In the genomic region with DNA sequence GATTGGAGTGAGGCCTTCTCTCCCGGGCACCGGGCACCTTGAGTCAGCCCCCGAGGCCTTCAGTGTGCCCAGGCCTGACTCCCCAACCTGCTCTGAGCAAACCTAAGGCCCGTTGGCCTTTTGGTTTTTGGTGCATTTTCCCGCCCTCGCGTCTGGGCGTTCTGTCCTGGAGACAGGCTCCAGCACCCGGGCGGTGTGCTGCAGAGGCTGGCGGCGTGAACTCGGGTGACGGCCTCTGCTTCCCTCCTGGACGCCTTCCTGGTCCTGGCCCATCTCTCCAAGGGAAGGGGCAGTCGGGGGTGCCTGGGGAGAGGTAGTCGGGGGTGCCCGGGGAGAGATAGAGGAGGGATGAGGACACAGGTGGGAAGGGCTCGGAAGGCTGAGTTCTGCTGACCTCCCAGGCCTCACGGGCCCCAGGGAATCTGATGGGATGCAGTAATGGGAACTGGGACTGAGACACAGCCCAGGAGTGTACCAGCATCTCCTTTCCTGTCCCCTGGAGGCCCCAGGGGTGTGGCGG, we compare ENCODE assay signal across 21 cellular contexts.
"Had no signal": no experiment of that assay in that cellular context is flagged by ENCODE, and none has a peak within 500 bp of the region (broad histone marks: within the 10 kb centered on the region; RNA-seq: fewer than 3 reads in every experiment).

No MANE protein-coding gene starts in this region.

- H3K36me3 Mint-ChIP-seq: activated CD4-positive, alpha-beta memory T cell treated with anti-CD3 and anti-CD28 coated beads for 36 hours; activated naive CD8-positive, alpha-beta T cell treated with anti-CD3 and anti-CD28 coated beads for 36 hours; IgD-negative memory B cell had no signal

- H3K27ac ChIP-seq: brain microvascular endothelial cell, cardiac muscle cell, SJCRH30, VCaP had no signal

- H3K4me1 ChIP-seq: SJCRH30 had no signal

- H3K27ac Mint-ChIP-seq: activated CD4-positive, alpha-beta memory T cell treated with anti-CD3 and anti-CD28 coated beads for 36 hours; activated CD4-positive, alpha-beta T cell treated with anti-CD3 and anti-CD28 coated beads, Interleukin-2, amount 10 ng/mL, durations not matched to agents 7 days and 5 days; activated naive CD8-positive, alpha-beta T cell treated with anti-CD3 and anti-CD28 coated beads for 36 hours; IgD-negative memory B cell had no signal

- FAIRE-seq: RCC 7860 had no signal

- H3K9ac ChIP-seq: SK-N-SH had no signal

- H3K9me3 Mint-ChIP-seq: activated CD4-positive, alpha-beta memory T cell treated with anti-CD3 and anti-CD28 coated beads for 36 hours; activated CD4-positive, alpha-beta T cell treated with anti-CD3 and anti-CD28 coated beads, Interleukin-2, amount 10 ng/mL, durations not matched to agents 7 days and 5 days; activated naive CD8-positive, alpha-beta T cell treated with anti-CD3 and anti-CD28 coated beads for 36 hours; activated T-cell treated with anti-CD3 and anti-CD28 coated beads, Interleukin-2, amount 50 U/mL, for 4 hours; IgD-negative memory B cell had no signal

- H3K4me3 Mint-ChIP-seq: activated CD4-positive, alpha-beta memory T cell treated with anti-CD3 and anti-CD28 coated beads for 36 hours; activated CD4-positive, alpha-beta T cell treated with anti-CD3 and anti-CD28 coated beads, Interleukin-2, amount 10 ng/mL, durations not matched to agents 7 days and 5 days; activated naive CD8-positive, alpha-beta T cell treated with anti-CD3 and anti-CD28 coated beads for 36 hours; activated T-cell treated with anti-CD3 and anti-CD28 coated beads, Interleukin-2, amount 50 U/mL, for 4 hours; IgD-negative memory B cell had no signal

- H3K4me3 ChIP-seq: cardiac muscle cell, SJCRH30 had no signal

- H3K9me3 ChIP-seq: SJCRH30, SK-N-SH had no signal

- H3K27me3 Mint-ChIP-seq: activated CD4-positive, alpha-beta T cell treated with anti-CD3 and anti-CD28 coated beads, Interleukin-2, amount 10 ng/mL, durations not matched to agents 7 days and 5 days; activated naive CD8-positive, alpha-beta T cell treated with anti-CD3 and anti-CD28 coated beads for 36 hours had no signal

- H3K36me3 ChIP-seq: brain microvascular endothelial cell, cardiac muscle cell, SJCRH30 had no signal

- ATAC-seq: activated T-cell treated with anti-CD3 and anti-CD28 coated beads, Interleukin-2, amount 50 U/mL, for 4 hours; PC-3 had no signal

- H3K4me1 Mint-ChIP-seq: activated CD4-positive, alpha-beta T cell treated with anti-CD3 and anti-CD28 coated beads, Interleukin-2, amount 10 ng/mL, durations not matched to agents 7 days and 5 days; activated naive CD8-positive, alpha-beta T cell treated with anti-CD3 and anti-CD28 coated beads for 36 hours; IgD-negative memory B cell had no signal

- H3K27me3 ChIP-seq: brain microvascular endothelial cell, cardiac muscle cell had no signal

- DNase-seq: activated CD4-positive, alpha-beta memory T cell treated with anti-CD3 and anti-CD28 coated beads for 36 hours; activated CD4-positive, alpha-beta T cell treated with anti-CD3 and anti-CD28 coated beads, Interleukin-2, amount 10 ng/mL, durations not matched to agents 7 days and 5 days; activated CD4-positive, CD25-positive, alpha-beta regulatory T cell; activated CD8-positive, alpha-beta memory T cell treated with anti-CD3 and anti-CD28 coated beads for 24 hours; activated effector memory CD4-positive, alpha-beta T cell treated with anti-CD3 and anti-CD28 coated beads, Interleukin-2, amount 50 U/mL, for 16 hours; activated naive CD4-positive, alpha-beta T cell treated with Interleukin-2 at 50 U/mL for 16 hours; activated naive CD8-positive, alpha-beta T cell treated with anti-CD3 and anti-CD28 coated beads for 36 hours; activated T-cell treated with anti-CD3 and anti-CD28 coated beads, Interleukin-2, amount 50 U/mL, for 4 hours; KG1; NCI-H1048; NCI-H2029 treated with DMSO at 0.1 percent for 48 hours; NCI-H69; PC-3; SJCRH30; SK-N-SH; T-helper 1 cell had no signal
